14 cellular contexts compared by ENCODE assay signal in the genomic region with DNA sequence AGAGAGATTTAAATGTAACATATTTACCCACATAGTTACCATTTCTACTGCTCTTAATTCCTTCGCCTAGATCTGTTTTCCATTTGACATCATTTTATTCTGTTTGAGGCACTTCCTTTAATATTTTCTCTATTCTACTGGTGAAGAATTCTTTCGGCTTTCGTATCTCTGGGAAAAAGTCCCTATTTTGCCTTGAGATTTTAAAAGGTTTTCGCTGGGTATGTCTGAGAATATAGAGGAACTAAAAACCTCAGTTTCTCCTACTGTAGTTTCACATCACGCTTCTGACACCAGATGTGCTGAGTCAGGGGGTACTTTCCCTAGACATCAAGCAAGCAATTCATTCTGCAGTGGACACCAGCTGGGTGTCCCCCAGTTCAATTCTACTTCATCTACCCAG.
A peak's percentile ranks its signal among the peaks of the same experiment; 100 is the strongest.
DNase-seq lines count a peak whose midpoint lies in the region; ATAC-seq and TF ChIP-seq lines count a peak whose summit lies in the region.
"Had no signal": no experiment of that assay in that cellular context is flagged by ENCODE, and none has a peak within 500 bp of the region (broad histone marks: within the 10 kb centered on the region; RNA-seq: fewer than 3 reads in every experiment).

No MANE protein-coding gene starts in this region.

- H2AFZ ChIP-seq in IMR-90 (replicated peaks; ENCODE audit: low read length, poor library complexity) = no peak overlapping the region

- DNase-seq in GM12865 (ENCODE audit: low read depth) (peak; percentile 69), IMR-90 (no peak), NCI-H187 (lab: John Stamatoyannopoulos, UW) (no peak), NCI-H510A treated with DMSO at 0.1 percent for 48 hours (lab: John Stamatoyannopoulos, UW) (no peak)
- no peak for DNase-seq in T-helper 2 cell treated with Interferon-gamma antibody and Interleukin-4, amounts not matched to agents 5 μg/mL and 100 μg/mL, for 36 hours (ENCODE audit: low spot score)
- DNase-seq: activated CD4-positive, alpha-beta T cell treated with anti-CD3 and anti-CD28 coated beads, Interleukin-2, amount 50 U/mL, for 4 hours; activated naive CD4-positive, alpha-beta T cell treated with Interleukin-2 at 50 U/mL for 16 hours; DMS53; NCI-H1105 had no signal

- no peak overlapping the region for H2AK5ac ChIP-seq in IMR-90 (ENCODE audit: low read depth, low read length)

- H3K4me3 ChIP-seq in GM12865 (ENCODE audit: low read depth, low read length) = no peak overlapping the region
- no peak overlapping the region for H3K4me3 ChIP-seq in IMR-90 (ENCODE audit: insufficient read depth, low read depth, low read length)
- H3K4me3 ChIP-seq: right atrium auricular region, suprapubic skin had no signal

- no peak overlapping the region for H3K27ac Mint-ChIP-seq in T-helper 2 cell treated with Interferon-gamma antibody and Interleukin-4, amounts not matched to agents 5 μg/mL and 100 μg/mL, for 36 hours

- in situ Hi-C loops in IMR-90 (cut with MboI; ENCODE audit: low sequenced_read_pairs) = no loop called here

- peaks cover 5% of the 10 kb centered on the region for H3K9me1 ChIP-seq in IMR-90 (ENCODE audit: insufficient read depth, low read length)

- CTCF ChIA-PET in IMR-90 (lab: Yijun Ruan, JAX) = no interaction called here

- no peak overlapping the region for H2BK15ac ChIP-seq in IMR-90 (ENCODE audit: low read depth, low read length)

- H3K4me3 Mint-ChIP-seq in T-helper 2 cell treated with Interferon-gamma antibody and Interleukin-4, amounts not matched to agents 5 μg/mL and 100 μg/mL, for 36 hours = no peak overlapping the region

- WGBS in IMR-90 (ENCODE audit: extremely low coverage in 2 of 2, insufficient read length in 1 of 2), 2 experiments = no CpG with 5 or more reads among the region's 5 CpGs

- H3K27me3 ChIP-seq in IMR-90 (ENCODE audit: control insufficient read depth, insufficient read depth, low read length) = no peaks in the 10 kb centered on the region
- H3K27me3 ChIP-seq: right atrium auricular region, suprapubic skin had no signal

- dilution Hi-C loops in IMR-90 (cut with HindIII; ENCODE audit: low sequenced_read_pairs, unreplicated experiment) = no loop called here

- no peaks in the 10 kb centered on the region for H3K4me1 ChIP-seq in IMR-90 (ENCODE audit: control insufficient read depth, insufficient read depth, low read length)
- H3K4me1 ChIP-seq: suprapubic skin had no signal

- peaks cover 5% of the 10 kb centered on the region for H3K9me3 Mint-ChIP-seq in T-helper 2 cell treated with Interferon-gamma antibody and Interleukin-4, amounts not matched to agents 5 μg/mL and 100 μg/mL, for 36 hours

- no peaks in the 10 kb centered on the region for H3K27me3 Mint-ChIP-seq in T-helper 2 cell treated with Interferon-gamma antibody and Interleukin-4, amounts not matched to agents 5 μg/mL and 100 μg/mL, for 36 hours (ENCODE audit: low read depth)

- no peak for TF ChIP-seq CTCF in GM12865 (IDR thresholded peaks at IDR 0.05; ENCODE audit: insufficient read depth, low read depth, low read length, missing control alignments)
- no peak for TF ChIP-seq CTCF in IMR-90 (conservative IDR thresholded peaks at IDR 0.05; ENCODE audit: low read depth, low read length)

- peaks cover 37 to 57% of the 10 kb centered on the region in 2 experiments for H3K79me1 ChIP-seq in IMR-90 (ENCODE audit: low read depth in 1 of 2, low read length in 2 of 2)

- H3K36me3 Mint-ChIP-seq in T-helper 2 cell treated with Interferon-gamma antibody and Interleukin-4, amounts not matched to agents 5 μg/mL and 100 μg/mL, for 36 hours (ENCODE audit: low read depth) = peaks cover 51% of the 10 kb centered on the region

- no peak overlapping the region for H3K4ac ChIP-seq in IMR-90 (ENCODE audit: low read depth, low read length)

- H3K27ac ChIP-seq in IMR-90 (ENCODE audit: insufficient read depth, low read length) = no peak overlapping the region
- H3K27ac ChIP-seq: right atrium auricular region, suprapubic skin had no signal

- H3K36me3 ChIP-seq in IMR-90 (ENCODE audit: control insufficient read depth, insufficient read depth, low read length) = peaks cover 3% of the 10 kb centered on the region
- H3K36me3 ChIP-seq: right atrium auricular region, suprapubic skin had no signal

- BruUV-seq in IMR-90 (replicated peaks; lab: Mats Ljungman, UMichigan) = no TSS peak

- H3K4me2 ChIP-seq in IMR-90 (ENCODE audit: low read depth, low read length) = no peak overlapping the region

- no peak overlapping the region for H4K5ac ChIP-seq in IMR-90 (ENCODE audit: low read depth, low read length)

- TF ChIP-seq RAD21 in IMR-90 (IDR thresholded peaks at IDR 0.05; ENCODE audit: low read length) = no peak

- no peak overlapping the region for H2BK120ac ChIP-seq in IMR-90 (ENCODE audit: low read depth, low read length)

- no peak overlapping the region for H3K9ac ChIP-seq in IMR-90 (ENCODE audit: low read depth, low read length)

- no peak overlapping the region for H2BK5ac ChIP-seq in IMR-90 (ENCODE audit: low read depth, low read length, poor library complexity, severe bottlenecking)

- ATAC-seq in GM19372 (IDR thresholded peaks at IDR 0.05; ENCODE audit: low read depth, unreplicated experiment) = peak; percentile 71
- peak; percentile 55 for ATAC-seq in HG02678 (IDR thresholded peaks at IDR 0.05; ENCODE audit: unreplicated experiment)
- no peak for ATAC-seq in IMR-90 (ENCODE audit: low read depth)
- ATAC-seq in HG03196 (IDR thresholded peaks at IDR 0.05; ENCODE audit: unreplicated experiment) = no peak

- intact Hi-C loops in IMR-90 (cut with micrococcal nuclease) = no loop called here

- H4K20me1 ChIP-seq in IMR-90 (ENCODE audit: insufficient read depth, low read length) = peaks cover 35% of the 10 kb centered on the region

- H3K23ac ChIP-seq in IMR-90 (ENCODE audit: low read depth, low read length) = no peak overlapping the region

- no peak for TF ChIP-seq POLR2A in IMR-90 (IDR thresholded peaks at IDR 0.05; ENCODE audit: low read depth, low read length)

- no peak overlapping the region for H4K8ac ChIP-seq in IMR-90 (ENCODE audit: low read depth in 2 of 2, low read length in 2 of 2)

- no peak overlapping the region for H4K91ac ChIP-seq in IMR-90 (ENCODE audit: insufficient read depth, low read depth, low read length)

- H3K14ac ChIP-seq in IMR-90 (replicated peaks; ENCODE audit: low read depth, low read length) = no peak overlapping the region

- POLR2A ChIA-PET in IMR-90 (lab: Charles Lee; ENCODE audit: unreplicated experiment) = no interaction called here

- no peaks in the 10 kb centered on the region for H3K9me3 ChIP-seq in IMR-90 (ENCODE audit: control insufficient read depth, insufficient read depth, low read length)
- H3K9me3 ChIP-seq: right atrium auricular region, suprapubic skin had no signal

- no peak overlapping the region for H2AK9ac ChIP-seq in IMR-90 (replicated peaks; ENCODE audit: low read depth, low read length, poor library complexity)

- peaks cover 25% of the 10 kb centered on the region for H3K4me1 Mint-ChIP-seq in T-helper 2 cell treated with Interferon-gamma antibody and Interleukin-4, amounts not matched to agents 5 μg/mL and 100 μg/mL, for 36 hours (ENCODE audit: low read depth)

- H2BK20ac ChIP-seq in IMR-90 (ENCODE audit: low read depth, low read length) = no peak overlapping the region

- H3K56ac ChIP-seq in IMR-90 (ENCODE audit: extremely low read depth, insufficient read depth, low read length) = no peak overlapping the region

- no peak overlapping the region for H3K18ac ChIP-seq in IMR-90 (ENCODE audit: low read depth, low read length)

TF ChIP-seq in IMR-90, 13 proteins besides CTCF, POLR2A, EP300 and RAD21:
- TF ChIP-seq MAFK (IDR thresholded peaks at IDR 0.05; ENCODE audit: low read depth, low read length) = peak; percentile 60
- TF ChIP-seq, protein P1, sequence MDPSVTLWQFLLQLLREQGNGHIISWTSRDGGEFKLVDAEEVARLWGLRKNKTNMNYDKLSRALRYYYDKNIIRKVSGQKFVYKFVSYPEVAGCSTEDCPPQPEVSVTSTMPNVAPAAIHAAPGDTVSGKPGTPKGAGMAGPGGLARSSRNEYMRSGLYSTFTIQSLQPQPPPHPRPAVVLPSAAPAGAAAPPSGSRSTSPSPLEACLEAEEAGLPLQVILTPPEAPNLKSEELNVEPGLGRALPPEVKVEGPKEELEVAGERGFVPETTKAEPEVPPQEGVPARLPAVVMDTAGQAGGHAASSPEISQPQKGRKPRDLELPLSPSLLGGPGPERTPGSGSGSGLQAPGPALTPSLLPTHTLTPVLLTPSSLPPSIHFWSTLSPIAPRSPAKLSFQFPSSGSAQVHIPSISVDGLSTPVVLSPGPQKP (IDR thresholded peaks at IDR 0.05; ENCODE audit: borderline replicate concordance, low read depth, low read length) = no peak
TF ChIP-seq in IMR-90: peak in this region for 1.

Comparison
In these comparisons a context has a peak if more than half of its experiments do, and no peak if none do; other contexts are left out.
1. ATAC-seq: peak in GM19372 (single experiment) and HG02678 (single experiment); none in IMR-90 (single experiment) and HG03196 (single experiment).